In genomic region chr11:130601141-130601540, GRCh38 we compare ENCODE assay signal across 10 cellular contexts.
DNase-seq lines count a peak whose midpoint lies in the region; ATAC-seq lines count a peak whose summit lies in the region.
"Had no signal": no experiment of that assay in that cellular context is flagged by ENCODE, and none has a peak within 500 bp of the region (broad histone marks: within the 10 kb centered on the region; RNA-seq: fewer than 3 reads in every experiment).

No MANE protein-coding gene starts in this region.

- peaks cover 39% of the 10 kb centered on the region for H3K4me1 ChIP-seq in adipocyte (ENCODE audit: control insufficient read depth, insufficient read depth, low read length)

- no peaks in the 10 kb centered on the region for H3K9me3 ChIP-seq in adipocyte (ENCODE audit: control insufficient read depth, low read length)

- no peak overlapping the region for H3K4me3 ChIP-seq in adipocyte (ENCODE audit: low read length)

- ATAC-seq in left ventricle myocardium superior = peak; percentile 97
- no peak for ATAC-seq in GM19328 (IDR thresholded peaks at IDR 0.05; ENCODE audit: unreplicated experiment)
- ATAC-seq in GM21526 (IDR thresholded peaks at IDR 0.05; ENCODE audit: low FRiP score, unreplicated experiment) = no peak

- no peaks in the 10 kb centered on the region for H3K27me3 Mint-ChIP-seq in activated CD4-positive, alpha-beta memory T cell treated with anti-CD3 and anti-CD28 coated beads for 36 hours

- no peak overlapping the region for H3K27ac Mint-ChIP-seq in activated CD4-positive, alpha-beta memory T cell treated with anti-CD3 and anti-CD28 coated beads for 36 hours

- H3K36me3 Mint-ChIP-seq in activated CD4-positive, alpha-beta memory T cell treated with anti-CD3 and anti-CD28 coated beads for 36 hours = no peaks in the 10 kb centered on the region

- no peaks in the 10 kb centered on the region for H3K36me3 ChIP-seq in adipocyte (ENCODE audit: control insufficient read depth, insufficient read depth, low read length, severe bottlenecking)

- intact Hi-C loops in left ventricle myocardium superior (cut with micrococcal nuclease) (no loop called here), posterior vena cava (cut with DNase I) (loop anchor here in 1 of 2 donors (10.0 kb wide), 1 partner anchor 146 kb away; no protein-coding TSS in a partner anchor)
- intact Hi-C loops in activated CD4-positive, alpha-beta memory T cell treated with anti-CD3 and anti-CD28 coated beads for 36 hours (cut with micrococcal nuclease) = no loop called here

- peak; percentile 33 for DNase-seq in ELR (ENCODE audit: low read depth)
- peak; percentile 59 for DNase-seq in adipocyte (ENCODE audit: low read depth)
- DNase-seq in left ventricle myocardium superior = peak; percentile 86
- peak; percentile 90 for DNase-seq in posterior vena cava (ENCODE audit: low spot score)
- no peak for DNase-seq in NCI-H1105 treated with DMSO at 0.1 percent for 48 hours (lab: John Stamatoyannopoulos, UW)
- DNase-seq in activated CD4-positive, alpha-beta memory T cell treated with anti-CD3 and anti-CD28 coated beads for 36 hours = no peak
- DNase-seq: activated naive CD4-positive, alpha-beta T cell treated with anti-CD3 and anti-CD28 coated beads, Interleukin-2, amount 50 U/mL, for 16 hours; NCI-H2081 treated with DMSO at 0.1 percent for 48 hours had no signal

- POLR2A ChIA-PET in activated CD4-positive, alpha-beta memory T cell treated with anti-CD3 and anti-CD28 coated beads for 36 hours (lab: Charles Lee) = no interaction called here

- H3K4me3 Mint-ChIP-seq in activated CD4-positive, alpha-beta memory T cell treated with anti-CD3 and anti-CD28 coated beads for 36 hours = no peak overlapping the region

- H3K4me1 Mint-ChIP-seq in activated CD4-positive, alpha-beta memory T cell treated with anti-CD3 and anti-CD28 coated beads for 36 hours (ENCODE audit: low read depth) = no peaks in the 10 kb centered on the region

- CTCF ChIA-PET in activated CD4-positive, alpha-beta memory T cell treated with anti-CD3 and anti-CD28 coated beads for 36 hours (lab: Charles Lee) = no interaction called here

- H3K9me3 Mint-ChIP-seq in activated CD4-positive, alpha-beta memory T cell treated with anti-CD3 and anti-CD28 coated beads for 36 hours = no peaks in the 10 kb centered on the region

- no peak overlapping the region for H3K9ac ChIP-seq in adipocyte (ENCODE audit: low read length)

- H3K27me3 ChIP-seq in adipocyte (replicated peaks; ENCODE audit: control insufficient read depth, insufficient read depth, low read length) = no peaks in the 10 kb centered on the region

Comparison
In these comparisons a context has a peak if more than half of its experiments do, and no peak if none do; other contexts are left out.
1. DNase-seq: peak in ELR (single experiment), adipocyte (single experiment), left ventricle myocardium superior (single experiment) and posterior vena cava (single experiment); none in NCI-H1105 treated with DMSO at 0.1 percent for 48 hours (single experiment) and activated CD4-positive, alpha-beta memory T cell treated with anti-CD3 and anti-CD28 coated beads for 36 hours (single experiment).